11 cellular contexts compared by ENCODE assay signal in genomic region chr3:50676031-50676705, GRCh38. TPM values are rescaled to one million over a fixed set of nuclear protein-coding genes. Genes with fewer than 3 reads are reported as not detected.
DNase-seq lines count a peak whose midpoint lies in the region; ATAC-seq and TF ChIP-seq lines count a peak whose summit lies in the region.
"Had no signal": no experiment of that assay in that cellular context is flagged by ENCODE, and none has a peak within 500 bp of the region (broad histone marks: within the 10 kb centered on the region; RNA-seq: fewer than 3 reads in every experiment).

No MANE protein-coding gene starts in this region.

- H3K27me3 ChIP-seq in endodermal cell (ENCODE audit: control insufficient read depth, insufficient read depth, low read length, poor library complexity, severe bottlenecking) (peaks cover 34% of the 10 kb centered on the region), left lung (peaks cover 61 to 95% of the 10 kb centered on the region in 2 donors)

- DNase-seq in activated naive CD4-positive, alpha-beta T cell treated with anti-CD3 and anti-CD28 coated beads, Interleukin-2, amount 10 ng/mL, durations not matched to agents 7 days and 5 days = no peak
- no peak for DNase-seq in activated naive CD4-positive, alpha-beta T cell treated with Interleukin-2 at 50 U/mL for 16 hours
- DNase-seq in T-helper 17 cell (no peak), endodermal cell (no peak), left lung (no peak)
- no peak for DNase-seq in stimulated activated effector memory CD8-positive, alpha-beta T cell treated with anti-CD3 and anti-CD28 coated beads, Interleukin-12 subunit alpha, Interleukin-12 subunit beta, amount 100 ng/mL, for 72 hours (ENCODE audit: low spot score in 2 of 2)
- no peak for DNase-seq in stimulated activated CD4-positive, alpha-beta T cell treated with anti-CD3 and anti-CD28 coated beads, Interleukin-4, amount 100 ng/mL, for 1 hour
- DNase-seq: NCI-H1417 treated with DMSO at 0.1 percent for 48 hours, SJCRH30 had no signal

- H3K4me3 ChIP-seq in endodermal cell (ENCODE audit: low read length) (peak overlapping the region; percentile 89), left lung (no peak overlapping the region)
- H3K4me3 ChIP-seq: SJCRH30 had no signal

- peaks cover 60% of the 10 kb centered on the region for H3K27me3 Mint-ChIP-seq in activated naive CD4-positive, alpha-beta T cell treated with anti-CD3 and anti-CD28 coated beads, Interleukin-2, amount 10 ng/mL, durations not matched to agents 7 days and 5 days
- H3K27me3 Mint-ChIP-seq in T-helper 17 cell (peaks cover 19% of the 10 kb centered on the region), endodermal cell (ENCODE audit: insufficient read depth) (peaks cover 31% of the 10 kb centered on the region)

- H3K36me3 ChIP-seq in endodermal cell (ENCODE audit: control insufficient read depth, insufficient read depth, low read length) (no peaks in the 10 kb centered on the region), left lung (no peaks in the 10 kb centered on the region)
- H3K36me3 ChIP-seq: SJCRH30 had no signal

- peaks cover 4% of the 10 kb centered on the region for H3K4me1 ChIP-seq in endodermal cell (ENCODE audit: control insufficient read depth, insufficient read depth, low read length)
- peaks cover 0 to 11% of the 10 kb centered on the region in 2 donors for H3K4me1 ChIP-seq in left lung
- H3K4me1 ChIP-seq: SJCRH30 had no signal

- peaks cover 6% of the 10 kb centered on the region for H3K4me1 Mint-ChIP-seq in activated naive CD4-positive, alpha-beta T cell treated with anti-CD3 and anti-CD28 coated beads, Interleukin-2, amount 10 ng/mL, durations not matched to agents 7 days and 5 days
- H3K4me1 Mint-ChIP-seq in T-helper 17 cell (peaks cover 11% of the 10 kb centered on the region), endodermal cell (peaks cover 23% of the 10 kb centered on the region)
- H3K4me1 Mint-ChIP-seq in stimulated activated effector memory CD8-positive, alpha-beta T cell treated with anti-CD3 and anti-CD28 coated beads, Interleukin-12 subunit alpha, Interleukin-12 subunit beta, amount 100 ng/mL, for 72 hours = peaks cover 6% of the 10 kb centered on the region

- no peaks in the 10 kb centered on the region for H3K9me3 ChIP-seq in T-helper 17 cell (ENCODE audit: control insufficient read depth, low read length, poor library complexity, severe bottlenecking)
- H3K9me3 ChIP-seq in endodermal cell (ENCODE audit: control insufficient read depth, low read length) = no peaks in the 10 kb centered on the region
- no peaks in the 10 kb centered on the region for H3K9me3 ChIP-seq in left lung
- H3K9me3 ChIP-seq: SJCRH30 had no signal

- H3K9ac ChIP-seq in endodermal cell (ENCODE audit: extremely low read depth, low read length, poor library complexity, severe bottlenecking) = no peak overlapping the region

- peak overlapping the region; percentile 47 for H3K4me3 Mint-ChIP-seq in activated naive CD4-positive, alpha-beta T cell treated with anti-CD3 and anti-CD28 coated beads, Interleukin-2, amount 10 ng/mL, durations not matched to agents 7 days and 5 days
- H3K4me3 Mint-ChIP-seq in T-helper 17 cell (peak overlapping the region; percentile 25), endodermal cell (peak overlapping the region; percentile 50)
- peak overlapping the region; percentile 57 for H3K4me3 Mint-ChIP-seq in stimulated activated effector memory CD8-positive, alpha-beta T cell treated with anti-CD3 and anti-CD28 coated beads, Interleukin-12 subunit alpha, Interleukin-12 subunit beta, amount 100 ng/mL, for 72 hours

- WGBS in endodermal cell (ENCODE audit: insufficient coverage in 1 of 2, insufficient read length in 1 of 2), 2 experiments = 81% methylated on average over 7 of the region's 7 CpGs; no CpG with 5 or more reads in 1 of the 2 experiments

- intact Hi-C loops in left lung (cut with DNase I) = no loop called here

- no peak overlapping the region for H3K27ac Mint-ChIP-seq in activated naive CD4-positive, alpha-beta T cell treated with anti-CD3 and anti-CD28 coated beads, Interleukin-2, amount 10 ng/mL, durations not matched to agents 7 days and 5 days
- H3K27ac Mint-ChIP-seq in T-helper 17 cell (no peak overlapping the region), endodermal cell (no peak overlapping the region)
- H3K27ac Mint-ChIP-seq in stimulated activated effector memory CD8-positive, alpha-beta T cell treated with anti-CD3 and anti-CD28 coated beads, Interleukin-12 subunit alpha, Interleukin-12 subunit beta, amount 100 ng/mL, for 72 hours = no peak overlapping the region
- H3K27ac Mint-ChIP-seq: memory B cell had no signal

- H3K27ac ChIP-seq in endodermal cell (ENCODE audit: low read depth, low read length) (no peak overlapping the region), left lung (no peak overlapping the region)
- H3K27ac ChIP-seq: SJCRH30 had no signal

- no peak for ATAC-seq in T-helper 17 cell
- no peak for ATAC-seq in stimulated activated effector memory CD8-positive, alpha-beta T cell treated with anti-CD3 and anti-CD28 coated beads, Interleukin-12 subunit alpha, Interleukin-12 subunit beta, amount 100 ng/mL, for 72 hours
- ATAC-seq in left lung = no peak
- ATAC-seq in GM18867 (IDR thresholded peaks at IDR 0.05; ENCODE audit: unreplicated experiment) = no peak

- no peaks in the 10 kb centered on the region for H3K36me3 Mint-ChIP-seq in activated naive CD4-positive, alpha-beta T cell treated with anti-CD3 and anti-CD28 coated beads, Interleukin-2, amount 10 ng/mL, durations not matched to agents 7 days and 5 days
- peaks cover 5% of the 10 kb centered on the region for H3K36me3 Mint-ChIP-seq in T-helper 17 cell (ENCODE audit: low read depth)
- no peaks in the 10 kb centered on the region for H3K36me3 Mint-ChIP-seq in endodermal cell (ENCODE audit: low read depth)
- H3K36me3 Mint-ChIP-seq in stimulated activated effector memory CD8-positive, alpha-beta T cell treated with anti-CD3 and anti-CD28 coated beads, Interleukin-12 subunit alpha, Interleukin-12 subunit beta, amount 100 ng/mL, for 72 hours = no peaks in the 10 kb centered on the region
- H3K36me3 Mint-ChIP-seq: memory B cell had no signal

- H3K9me3 Mint-ChIP-seq in activated naive CD4-positive, alpha-beta T cell treated with anti-CD3 and anti-CD28 coated beads, Interleukin-2, amount 10 ng/mL, durations not matched to agents 7 days and 5 days = no peaks in the 10 kb centered on the region
- no peaks in the 10 kb centered on the region for H3K9me3 Mint-ChIP-seq in endodermal cell
- no peaks in the 10 kb centered on the region for H3K9me3 Mint-ChIP-seq in stimulated activated effector memory CD8-positive, alpha-beta T cell treated with anti-CD3 and anti-CD28 coated beads, Interleukin-12 subunit alpha, Interleukin-12 subunit beta, amount 100 ng/mL, for 72 hours
- H3K9me3 Mint-ChIP-seq: memory B cell had no signal

- TF ChIP-seq CTCF in endodermal cell (conservative IDR thresholded peaks at IDR 0.05) (peak; percentile 51), left lung (IDR thresholded peaks at IDR 0.05) (no peak)

- CTCF ChIA-PET in activated naive CD4-positive, alpha-beta T cell treated with anti-CD3 and anti-CD28 coated beads, Interleukin-2, amount 10 ng/mL, durations not matched to agents 7 days and 5 days (lab: Charles Lee) = interaction anchor here (0.6 to 2.0 kb wide), 8 partner anchors 12 to 696 kb away, joined by 3 to 6 read pairs (median 4); partner anchors contain the start of genes CISH and MAPKAPK3

RNA-seq across cellular contexts. Expression of gene DOCK3, which starts 1.4 kb away (rescaled TPM):
- 1 to 10 TPM; 1.9 to 3.2 TPM for total RNA-seq in T-helper 17 cell
- total RNA-seq in endodermal cell = 1 to 10 TPM; 7.7 to 8.5 TPM
- 4.2 TPM for polyA plus RNA-seq in endodermal cell (2013, experiment 1 of 2)
- polyA plus RNA-seq in endodermal cell (2013, experiment 2 of 2) = 3.9 TPM
- 1 to 10 TPM in 1 of 2 donors, under 1 TPM in 1; 0.34 to 1.4 TPM for total RNA-seq in left lung

RNA-seq across cellular contexts. Expression of gene MAPKAPK3, which starts 59.2 kb away (rescaled TPM):
- total RNA-seq in T-helper 17 cell (10 to 100 TPM; 44.7 to 49.2 TPM), endodermal cell (10 to 100 TPM; 37.2 to 39.7 TPM), left lung (100 to 1,000 TPM in 1 of 2 donors, 10 to 100 TPM in 1; 98.6 to 118 TPM)
- 29.9 TPM for polyA plus RNA-seq in endodermal cell (2013, experiment 1 of 2)
- polyA plus RNA-seq in endodermal cell (2013, experiment 2 of 2) = 26.1 TPM
